In the genomic region with DNA sequence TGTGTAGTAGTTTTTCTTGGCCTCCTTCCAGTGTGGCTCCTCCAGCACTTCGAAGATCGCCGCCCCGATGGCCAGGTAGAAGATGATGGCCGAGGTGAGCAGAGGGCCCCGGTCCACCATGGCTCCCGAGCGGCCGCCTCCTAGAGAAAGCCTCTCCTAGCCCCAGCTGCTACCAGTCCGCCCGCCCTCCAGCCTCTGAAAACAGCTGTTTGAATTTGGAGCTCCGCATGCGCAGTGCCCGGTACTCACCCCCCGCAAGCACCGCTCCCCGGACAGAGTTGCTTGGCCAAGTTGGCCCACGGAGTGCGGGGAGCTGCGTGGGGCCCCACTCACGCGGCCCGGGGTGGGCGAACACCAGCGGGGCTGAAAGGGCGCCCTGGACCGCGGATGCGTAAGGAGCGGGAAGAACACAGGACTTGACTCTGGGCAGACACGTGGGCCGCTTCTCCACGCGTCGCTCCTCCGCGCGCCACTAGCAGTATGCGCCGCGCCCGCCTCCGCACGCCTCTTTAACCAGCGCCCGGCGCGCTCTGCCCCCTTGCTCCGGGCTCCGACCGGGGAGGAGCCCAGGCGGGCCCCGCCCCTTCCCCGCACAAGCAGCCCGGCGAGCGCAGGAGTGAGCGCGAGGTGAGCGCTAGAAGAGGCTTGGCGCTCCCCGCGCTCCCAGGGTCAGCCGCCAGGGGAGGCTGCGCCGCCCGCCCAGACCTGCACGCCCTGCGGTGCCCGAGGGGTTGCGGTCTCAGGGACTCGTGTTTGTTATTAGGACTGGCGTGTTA, we compare ENCODE assay signal across 9 cellular contexts. TPM values are rescaled to one million over a fixed set of nuclear protein-coding genes. Genes with fewer than 3 reads are reported as not detected.
DNase-seq lines count a peak whose midpoint lies in the region; ATAC-seq and TF ChIP-seq lines count a peak whose summit lies in the region.
"Had no signal": no experiment of that assay in that cellular context is flagged by ENCODE, and none has a peak within 500 bp of the region (broad histone marks: within the 10 kb centered on the region; RNA-seq: fewer than 3 reads in every experiment).

A gene with protein sequence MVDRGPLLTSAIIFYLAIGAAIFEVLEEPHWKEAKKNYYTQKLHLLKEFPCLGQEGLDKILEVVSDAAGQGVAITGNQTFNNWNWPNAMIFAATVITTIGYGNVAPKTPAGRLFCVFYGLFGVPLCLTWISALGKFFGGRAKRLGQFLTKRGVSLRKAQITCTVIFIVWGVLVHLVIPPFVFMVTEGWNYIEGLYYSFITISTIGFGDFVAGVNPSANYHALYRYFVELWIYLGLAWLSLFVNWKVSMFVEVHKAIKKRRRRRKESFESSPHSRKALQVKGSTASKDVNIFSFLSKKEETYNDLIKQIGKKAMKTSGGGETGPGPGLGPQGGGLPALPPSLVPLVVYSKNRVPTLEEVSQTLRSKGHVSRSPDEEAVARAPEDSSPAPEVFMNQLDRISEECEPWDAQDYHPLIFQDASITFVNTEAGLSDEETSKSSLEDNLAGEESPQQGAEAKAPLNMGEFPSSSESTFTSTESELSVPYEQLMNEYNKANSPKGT (minus strand): TSS at position 484 of the 776 bp plus-strand sequence. CDS start 364 bp downstream, at position 120.

- DNase-seq in Daoy (ENCODE audit: low read depth) (peak; percentile 90), HEK293T (ENCODE audit: extremely low spot score) (peak; percentile 93), NCI-H1694 treated with DMSO at 0.1 percent for 48 hours (lab: John Stamatoyannopoulos, UW) (peak; percentile 48), choroid plexus epithelial cell (ENCODE audit: low read depth) (peak; percentile 44), right lobe of liver (peak; percentile 93 to 96 (median 96)), A172 (ENCODE audit: low spot score) (no peak)
- peak; percentile 79 to 86 for DNase-seq in stimulated activated CD4-positive, alpha-beta T cell treated with anti-CD3 and anti-CD28 coated beads, Interleukin-4, amount 100 ng/mL, for 4 hours

- H3K36me3 ChIP-seq in right lobe of liver: no peaks in the 10 kb centered on the region

- H3K4me1 ChIP-seq in right lobe of liver: peaks cover 0 to 33% (median 7%) of the 10 kb centered on the region in 4 donors

- TF ChIP-seq POLR2A in right lobe of liver (IDR thresholded peaks at IDR 0.05): peak; percentile 85

- no peaks in the 10 kb centered on the region for H3K9me3 ChIP-seq in right lobe of liver

- POLR2A ChIA-PET in HEK293T (lab: Yijun Ruan, JAX): interaction anchor here (2.2 to 2.3 kb wide), 2 partner anchors 10 to 12 kb away, joined by 7 to 12 read pairs; no protein-coding TSS in a partner anchor

- 1% methylated on average over 9 of the region's 73 CpGs for WGBS in right lobe of liver (ENCODE audit: insufficient coverage, low coverage, low lambda C conversion rate, missing lambda C conversion rate)

- CTCF ChIA-PET in HEK293T (lab: Yijun Ruan, JAX): interaction anchor here (0.8 to 1.1 kb wide), 4 partner anchors 10 to 74 kb away, joined by 3 to 10 read pairs (median 4); no protein-coding TSS in a partner anchor

- H3K4me3 ChIP-seq in choroid plexus epithelial cell (ENCODE audit: low read depth, low read length) (peak within 1 kb of the TSS; percentile 48), right lobe of liver (peak within 1 kb of the TSS; percentile 59 to 84 (median 72))

- ATAC-seq in activated CD4-positive, CD25-positive, alpha-beta regulatory T cell treated with anti-CD3 and anti-CD28 coated beads, Interleukin-2, amount 50 U/mL, for 24 hours: peak; percentile 94 to 95
- peak; percentile 87 to 94 (median 90) for ATAC-seq in right lobe of liver

- H3K27me3 ChIP-seq in right lobe of liver: no peaks in the 10 kb centered on the region

- intact Hi-C loops in right lobe of liver (cut with DNase I): no loop called here

- TF ChIP-seq CTCF in choroid plexus epithelial cell (conservative IDR thresholded peaks at IDR 0.05; ENCODE audit: low read depth, low read length) (peak; percentile 34), right lobe of liver (IDR thresholded peaks at IDR 0.05) (peak; percentile 83 to 94 (median 91))

- peak within 1 kb of the TSS; percentile 68 to 96 (median 91) for H3K27ac ChIP-seq in right lobe of liver
- H3K27ac ChIP-seq: epithelial cell of prostate had no signal

TF ChIP-seq in HEK293T, 16 proteins besides CTCF, POLR2A, EP300 and RAD21:
- TF ChIP-seq HDGF (IDR thresholded peaks at IDR 0.05; ENCODE audit: borderline replicate concordance) (no peak), LEF1 (IDR thresholded peaks at IDR 0.05; ENCODE audit: borderline replicate concordance) (no peak), L3MBTL2 (conservative IDR thresholded peaks at IDR 0.05) (peak; percentile 87), ARNT (IDR thresholded peaks at IDR 0.05) (no peak), SP1 (IDR thresholded peaks at IDR 0.05) (no peak)

RNA-seq across cellular contexts. Expression of the gene that starts here (rescaled TPM):
- 5.2 and 7.1 TPM in 2 replicates for total RNA-seq in Daoy (2014; rRNA removed; shearing (Covaris generic))
- total RNA-seq in right lobe of liver: 10 to 100 TPM in 2 of 6 experiments, 1 to 10 TPM in 4; 3.2 to 54.3 (median 6.7) TPM
- not detected in 2 replicates for total RNA-seq in A172 (2014; rRNA removed; shearing (Covaris generic))
